ENCODE assay signal across 1 cellular context in the genomic region with DNA sequence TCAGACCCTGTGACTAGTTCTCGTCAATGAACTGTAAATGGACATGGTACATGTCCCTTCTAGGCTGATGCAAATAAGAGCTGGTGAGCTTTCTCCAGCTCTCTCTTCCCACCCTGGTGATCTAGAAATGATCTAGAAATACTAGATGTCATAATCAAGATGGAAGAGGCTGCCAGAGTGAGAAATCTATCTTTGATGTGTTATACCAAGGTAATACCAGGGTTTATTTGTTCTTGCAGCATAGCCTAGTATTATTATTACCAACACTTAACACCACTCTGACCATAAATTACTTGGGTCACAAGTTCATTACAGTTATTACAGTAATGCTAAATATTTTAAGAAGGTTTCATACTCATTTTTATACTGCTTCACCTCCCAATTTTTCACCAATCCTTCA.
TF ChIP-seq lines count a peak whose summit lies in the region.

No MANE protein-coding gene starts in this region.

TF ChIP-seq in H1, 55 proteins besides CTCF, POLR2A, EP300 and RAD21 (continued from another document):
- TF ChIP-seq SP2 (IDR thresholded peaks at IDR 0.05; ENCODE audit: low read length), result no peak
